ENCODE assay signal across 8 cellular contexts in the genomic region with DNA sequence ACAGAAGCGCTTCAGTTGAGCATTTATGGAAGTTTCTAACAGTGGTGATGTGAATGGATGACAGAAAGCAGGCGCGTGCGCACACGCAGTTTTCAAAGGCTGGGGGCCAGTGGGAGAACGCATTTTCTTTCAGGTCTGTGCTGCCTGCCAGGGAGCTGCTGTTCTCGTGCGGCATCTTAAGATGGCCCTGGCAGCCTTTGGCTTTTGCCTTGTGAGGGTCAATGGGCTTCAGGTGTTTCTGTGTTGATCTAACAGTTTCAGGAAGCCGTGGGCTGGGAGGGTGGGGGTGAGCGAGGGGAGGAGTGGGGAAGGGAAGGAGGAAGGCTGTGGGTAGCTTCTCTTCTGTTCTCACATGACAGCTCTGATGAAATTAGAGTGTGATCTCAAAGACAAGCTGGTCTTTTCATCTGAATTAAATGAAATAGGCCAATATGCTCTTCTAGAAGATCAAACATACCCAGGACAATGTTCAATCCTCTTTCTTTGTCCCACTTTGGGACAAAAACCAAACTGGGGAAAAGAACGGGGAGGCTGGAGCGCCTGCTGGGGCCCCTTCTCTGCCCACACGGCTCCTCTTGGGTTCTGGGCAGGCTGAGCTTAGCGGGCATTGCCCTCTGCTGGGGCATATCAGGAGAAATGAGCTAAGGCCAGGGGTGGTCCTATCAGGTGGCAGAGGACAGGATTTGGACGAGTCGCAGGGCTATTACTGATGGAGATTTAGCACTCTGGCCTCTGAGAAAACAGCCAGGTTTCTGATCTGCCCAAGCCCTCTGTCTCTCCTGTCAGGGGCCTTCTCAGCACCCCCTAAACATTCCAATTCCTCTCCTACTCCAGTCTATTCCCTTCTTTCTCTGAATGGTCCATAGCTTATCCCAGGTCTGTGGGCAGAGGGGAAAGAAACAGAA.
A peak's percentile ranks its signal among the peaks of the same experiment; 100 is the strongest.
DNase-seq lines count a peak whose midpoint lies in the region; ATAC-seq and TF ChIP-seq lines count a peak whose summit lies in the region.

No MANE protein-coding gene starts in this region.

- TF ChIP-seq CTCF in choroid plexus epithelial cell (conservative IDR thresholded peaks at IDR 0.05; ENCODE audit: low read depth, low read length) = peak; percentile 62

- DNase-seq in ELR (ENCODE audit: low read depth) (peak; percentile 38), LHCN-M2 (ENCODE audit: low read depth) (peak; percentile 21), choroid plexus epithelial cell (ENCODE audit: low read depth) (peak; percentile 45), lung microvascular endothelial cell (ENCODE audit: low read depth in 2 of 2) (peak; percentile 33 to 72), NCI-H226 (no peak)
- peak; percentile 54 for DNase-seq in activated CD4-positive, CD25-positive, alpha-beta regulatory T cell treated with anti-CD3 and anti-CD28 coated beads, Interleukin-2, amount 50 U/mL, for 72 hours
- peak; percentile 35 for DNase-seq in stimulated activated CD8-positive, alpha-beta memory T cell treated with anti-CD3 and anti-CD28 coated beads, Interleukin-4, amount 100 ng/mL, for 24 hours (ENCODE audit: low read depth)

- ATAC-seq in GM21515 (IDR thresholded peaks at IDR 0.05; ENCODE audit: unreplicated experiment) = no peak

- H3K4me3 ChIP-seq in choroid plexus epithelial cell (ENCODE audit: low read depth, low read length) = peak overlapping the region; percentile 35
